8 cellular contexts compared by ENCODE assay signal in genomic region chr1:16677552-16678423, GRCh38. TPM values are rescaled to one million over a fixed set of nuclear protein-coding genes. Genes with fewer than 3 reads are reported as not detected.
A peak's percentile ranks its signal among the peaks of the same experiment; 100 is the strongest.
DNase-seq lines count a peak whose midpoint lies in the region; ATAC-seq and TF ChIP-seq lines count a peak whose summit lies in the region.

No MANE protein-coding gene starts in this region.

- no peak overlapping the region for H3K27ac ChIP-seq in CD8-positive, alpha-beta memory T cell (ENCODE audit: low read depth, low read length)
- H3K27ac ChIP-seq in GM23338 (ENCODE audit: low read depth) (no peak overlapping the region), brain microvascular endothelial cell (no peak overlapping the region), aorta (ENCODE audit: low read depth in 1 of 2, low read length in 2 of 2) (no peak overlapping the region)

- no peaks in the 10 kb centered on the region for H3K36me3 Mint-ChIP-seq in CD8-positive, alpha-beta memory T cell
- H3K36me3 Mint-ChIP-seq in GM23338 (ENCODE audit: low read depth), result peaks cover 3% of the 10 kb centered on the region; the same call in 2 of the 3 replicates
- H3K36me3 Mint-ChIP-seq in osteocyte (ENCODE audit: unreplicated experiment), result no peaks in the 10 kb centered on the region

- in situ Hi-C loops in brain microvascular endothelial cell (cut with HindIII; ENCODE audit: low pct_ligation_motif_present, low sequenced_read_pairs), result no loop called here

- CTCF ChIA-PET in CD8-positive, alpha-beta memory T cell (lab: Charles Lee), result no interaction called here

- no peaks in the 10 kb centered on the region for H3K36me3 ChIP-seq in CD8-positive, alpha-beta memory T cell (ENCODE audit: insufficient read depth, low read length)
- no peaks in the 10 kb centered on the region for H3K36me3 ChIP-seq in GM23338 (ENCODE audit: insufficient read depth)
- H3K36me3 ChIP-seq in brain microvascular endothelial cell (replicated peaks), result no peaks in the 10 kb centered on the region
- H3K36me3 ChIP-seq in aorta (ENCODE audit: control insufficient read depth in 1 of 2, insufficient read depth in 2 of 2, low read length in 1 of 2), result no peaks in the 10 kb centered on the region

- H4K20me1 ChIP-seq in GM23338 (replicated peaks; ENCODE audit: insufficient read depth), result no peaks in the 10 kb centered on the region

- peak overlapping the region in 6 of 8 donors; percentile 8 to 92 (median 62) for H3K27ac Mint-ChIP-seq in CD8-positive, alpha-beta memory T cell
- H3K27ac Mint-ChIP-seq in GM23338 (peak overlapping the region; percentile 71), osteocyte (ENCODE audit: unreplicated experiment) (no peak overlapping the region)

- POLR2A ChIA-PET in CD8-positive, alpha-beta memory T cell (lab: Charles Lee), result interaction anchor here (0.8 kb wide), 1 partner anchor 52 kb away, joined by 3 read pairs; no protein-coding TSS in a partner anchor

- no peaks in the 10 kb centered on the region for H3F3A ChIP-seq in GM23338 (replicated peaks; ENCODE audit: low read depth)

- H3K4me3 ChIP-seq in CD8-positive, alpha-beta memory T cell (ENCODE audit: low read length), result no peak overlapping the region
- 0 out of 2 replicates have a peak overlapping the region, but pooled peaks have one; percentile 18 for H3K4me3 ChIP-seq in GM23338
- no peak overlapping the region for H3K4me3 ChIP-seq in brain microvascular endothelial cell (ENCODE audit: low read depth, low read length)
- H3K4me3 ChIP-seq in aorta (ENCODE audit: low read length in 2 of 2), result no peak overlapping the region

- H3K27me3 ChIP-seq in CD8-positive, alpha-beta memory T cell (ENCODE audit: insufficient read depth, low read length, poor library complexity, severe bottlenecking), result no peaks in the 10 kb centered on the region
- peaks cover 9% of the 10 kb centered on the region for H3K27me3 ChIP-seq in GM23338 (ENCODE audit: insufficient read depth)
- H3K27me3 ChIP-seq in brain microvascular endothelial cell (replicated peaks), result peaks cover 3% of the 10 kb centered on the region
- H3K27me3 ChIP-seq in aorta (ENCODE audit: control insufficient read depth in 1 of 2, insufficient read depth in 2 of 2, low read length in 1 of 2), result no peaks in the 10 kb centered on the region

- H2AFZ ChIP-seq in GM23338, result no peak overlapping the region

- TF ChIP-seq CTCF in GM23338 (conservative IDR thresholded peaks at IDR 0.05; ENCODE audit: low read depth in 2 of 2) (no peak), brain microvascular endothelial cell (IDR thresholded peaks at IDR 0.05; ENCODE audit: low read depth, low read length, missing control alignments) (no peak), osteocyte (IDR thresholded peaks at IDR 0.05) (no peak)

- H3K9me2 ChIP-seq in GM23338 (ENCODE audit: insufficient read depth), result no peaks in the 10 kb centered on the region

- peak in 3 of 5 donors; percentile 42 to 65 (median 45) for DNase-seq in CD8-positive, alpha-beta memory T cell
- DNase-seq in GM23338 (ENCODE audit: low spot score) (peak; percentile 81), RKO (ENCODE audit: low spot score) (peak; percentile 78), brain microvascular endothelial cell (peak; percentile 28), lung microvascular endothelial cell (ENCODE audit: low read depth in 2 of 2) (peak; percentile 29 to 52), aorta (peak; percentile 47 to 51), osteocyte (ENCODE audit: extremely low spot score, unreplicated experiment) (no peak)

- no peaks in the 10 kb centered on the region for H3K9me3 ChIP-seq in CD8-positive, alpha-beta memory T cell (ENCODE audit: low read length)
- H3K9me3 ChIP-seq in aorta (ENCODE audit: control insufficient read depth, low read length), result no peaks in the 10 kb centered on the region

- ATAC-seq in GM23338 (peak; percentile 75), aorta (ENCODE audit: low FRiP score) (no peak), GM19455 (IDR thresholded peaks at IDR 0.05; ENCODE audit: unreplicated experiment) (no peak)

- intact Hi-C loops in aorta (cut with DNase I), result no loop called here

- peaks cover 6% of the 10 kb centered on the region for H3K4me1 ChIP-seq in CD8-positive, alpha-beta memory T cell (ENCODE audit: insufficient read depth, low read length)
- H3K4me1 ChIP-seq in GM23338 (ENCODE audit: insufficient read depth) (peaks cover 9% of the 10 kb centered on the region), aorta (ENCODE audit: control insufficient read depth in 1 of 2, insufficient read depth in 2 of 2, low read length in 2 of 2) (no peaks in the 10 kb centered on the region)

- H3K4me1 Mint-ChIP-seq in CD8-positive, alpha-beta memory T cell, result peaks cover 14 to 25% (median 20%) of the 10 kb centered on the region in 3 donors
- H3K4me1 Mint-ChIP-seq in GM23338, result peaks cover 21% of the 10 kb centered on the region
- no peaks in the 10 kb centered on the region for H3K4me1 Mint-ChIP-seq in osteocyte (ENCODE audit: unreplicated experiment)

- peaks cover 0 to 10% of the 10 kb centered on the region in 2 donors for H3K27me3 Mint-ChIP-seq in CD8-positive, alpha-beta memory T cell
- H3K27me3 Mint-ChIP-seq in GM23338 (ENCODE audit: insufficient read depth, low read depth, poor library complexity) (peaks cover 15% of the 10 kb centered on the region), osteocyte (ENCODE audit: unreplicated experiment) (peaks cover 29% of the 10 kb centered on the region)

- H3K79me2 ChIP-seq in GM23338 (replicated peaks; ENCODE audit: insufficient read depth), result no peaks in the 10 kb centered on the region

- H3K4me2 ChIP-seq in GM23338, result peak overlapping the region; percentile 56; the same call in 1 of the 2 replicates

- H3K9me3 Mint-ChIP-seq in CD8-positive, alpha-beta memory T cell, result no peaks in the 10 kb centered on the region
- peaks cover 6% of the 10 kb centered on the region for H3K9me3 Mint-ChIP-seq in GM23338
- no peaks in the 10 kb centered on the region for H3K9me3 Mint-ChIP-seq in osteocyte (ENCODE audit: unreplicated experiment)

- H3K4me3 Mint-ChIP-seq in CD8-positive, alpha-beta memory T cell, result peak overlapping the region; percentile 18 to 76 (median 55)
- H3K4me3 Mint-ChIP-seq in GM23338, result peak overlapping the region; percentile 46
- no peak overlapping the region for H3K4me3 Mint-ChIP-seq in osteocyte (ENCODE audit: unreplicated experiment)

- WGBS in aorta, 2 donors, result 66% methylated on average over 33 of the region's 33 CpGs

TF ChIP-seq in GM23338, 12 proteins besides CTCF, POLR2A, EP300 and RAD21:
- TF ChIP-seq, protein P1, sequence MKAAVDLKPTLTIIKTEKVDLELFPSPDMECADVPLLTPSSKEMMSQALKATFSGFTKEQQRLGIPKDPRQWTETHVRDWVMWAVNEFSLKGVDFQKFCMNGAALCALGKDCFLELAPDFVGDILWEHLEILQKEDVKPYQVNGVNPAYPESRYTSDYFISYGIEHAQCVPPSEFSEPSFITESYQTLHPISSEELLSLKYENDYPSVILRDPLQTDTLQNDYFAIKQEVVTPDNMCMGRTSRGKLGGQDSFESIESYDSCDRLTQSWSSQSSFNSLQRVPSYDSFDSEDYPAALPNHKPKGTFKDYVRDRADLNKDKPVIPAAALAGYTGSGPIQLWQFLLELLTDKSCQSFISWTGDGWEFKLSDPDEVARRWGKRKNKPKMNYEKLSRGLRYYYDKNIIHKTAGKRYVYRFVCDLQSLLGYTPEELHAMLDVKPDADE (IDR thresholded peaks at IDR 0.05), result peak; percentile 49; the same call in 1 of the 2 replicates
- TF ChIP-seq NANOG (IDR thresholded peaks at IDR 0.05; ENCODE audit: borderline replicate concordance) (peak; percentile 41; the same call in 1 of the 2 replicates), STAT1 (IDR thresholded peaks at IDR 0.05; ENCODE audit: unreplicated experiment) (no peak), EZH2 (IDR thresholded peaks at IDR 0.05; ENCODE audit: low read depth, unreplicated experiment) (no peak)

RNA-seq across cellular contexts. Expression of gene RNU1-3, which starts 11.0 kb away (rescaled TPM):
- 1,000 to 10,000 TPM; 1,293 to 1,300 TPM for total RNA-seq in CD8-positive, alpha-beta memory T cell
- not detected for polyA plus RNA-seq in CD8-positive, alpha-beta memory T cell
- total RNA-seq in GM23338 (2014; rRNA removed; shearing (Covaris generic)), result under 0.01 TPM in 1 of 2 replicates, not detected in the other
- polyA plus RNA-seq in GM23338 (2016; fragmentation: Nextera tagmentation; extraction: Ambion mirVana), result not detected in 2 replicates
- total RNA-seq in lung microvascular endothelial cell, result under 0.01 and 5,258 TPM in 2 replicates
- 1,000 to 10,000 TPM; 7,231 to 8,154 TPM for total RNA-seq in aorta
- polyA plus RNA-seq in aorta, result not detected
- total RNA-seq in osteocyte, result 2,650 and 2,859 TPM in 2 replicates
